10 cellular contexts compared by ENCODE assay signal in genomic region chr1:16026302-16026701, GRCh38. TPM values are rescaled to one million over a fixed set of nuclear protein-coding genes. Genes with fewer than 3 reads are reported as not detected.
DNase-seq lines count a peak whose midpoint lies in the region; ATAC-seq, FAIRE-seq and TF ChIP-seq lines count a peak whose summit lies in the region.
"Not testable (repeated sequence)": the region's sequence is repeated elsewhere in the genome, so short reads cannot be mapped to it uniquely, and the experiment has no call there.
"Had no signal": no experiment of that assay in that cellular context is flagged by ENCODE, and none has a peak within 500 bp of the region (broad histone marks: within the 10 kb centered on the region; RNA-seq: fewer than 3 reads in every experiment).

No MANE protein-coding gene starts in this region.

- intact Hi-C loops in CD4-positive, alpha-beta T cell (cut with DNase I, micrococcal nuclease); HCT116 (cut with micrococcal nuclease); HepG2 (cut with micrococcal nuclease; ENCODE audit: unreplicated experiment): not testable (repeated sequence)

- peaks cover 19% of the 10 kb centered on the region for H3K27me3 ChIP-seq in CD4-positive, alpha-beta T cell (ENCODE audit: control insufficient read depth, insufficient read depth, low read length)
- H3K27me3 ChIP-seq in HCT116 (ENCODE audit: insufficient read depth, low read length); endodermal cell (ENCODE audit: control insufficient read depth, insufficient read depth, low read length, poor library complexity, severe bottlenecking); iPS DF 6.9 (ENCODE audit: control insufficient read depth, insufficient read depth, low read length): not testable (repeated sequence)
- H3K27me3 ChIP-seq in HepG2 (ENCODE audit: control insufficient read depth in 1 of 2, insufficient read depth in 2 of 2, low read length in 2 of 2) = peaks cover 8 to 46% of the 10 kb centered on the region in 2 experiments

- not testable (repeated sequence) for TF ChIP-seq RAD21 in HCT116 (IDR thresholded peaks at IDR 0.05; ENCODE audit: low read depth); HepG2 (CRISPR knock-in tag; IDR thresholded peaks at IDR 0.05)

- H4K20me1 ChIP-seq in HCT116 (ENCODE audit: insufficient read depth); HepG2 (ENCODE audit: insufficient read depth, low read length): not testable (repeated sequence)

- TF ChIP-seq POLR2A in HCT116 (IDR thresholded peaks at IDR 0.05; ENCODE audit: borderline replicate concordance, extremely low read depth, insufficient read depth, insufficient read length); HepG2 (IDR thresholded peaks at IDR 0.05; ENCODE audit: insufficient read depth in 1 of 2, low read depth in 2 of 2, low read length in 2 of 2): not testable (repeated sequence)

- not testable (repeated sequence) for H3K36me3 Mint-ChIP-seq in CD4-positive, alpha-beta T cell (ENCODE audit: low read depth); WTC11; endodermal cell (ENCODE audit: low read depth); progenitor cell of endocrine pancreas (ENCODE audit: insufficient read depth)

- H3K9me3 Mint-ChIP-seq in CD4-positive, alpha-beta T cell; WTC11; endodermal cell; progenitor cell of endocrine pancreas (ENCODE audit: low read depth): not testable (repeated sequence)

- H3K27me3 Mint-ChIP-seq in CD4-positive, alpha-beta T cell = peaks cover 35% of the 10 kb centered on the region
- peaks cover 47% of the 10 kb centered on the region for H3K27me3 Mint-ChIP-seq in WTC11 (ENCODE audit: low read depth)
- peaks cover 43% of the 10 kb centered on the region for H3K27me3 Mint-ChIP-seq in endodermal cell (ENCODE audit: insufficient read depth)
- H3K27me3 Mint-ChIP-seq in progenitor cell of endocrine pancreas = peaks cover 34% of the 10 kb centered on the region

- POLR2A ChIA-PET in CD4-positive, alpha-beta T cell (lab: Charles Lee); HCT116 (lab: Charles Lee); HepG2 (lab: Yijun Ruan, JAX): not testable (repeated sequence)
- POLR2A ChIA-PET in WTC11 (lab: Charles Lee) = interaction anchor here (0.6 to 1.2 kb wide), 4 partner anchors 9 to 136 kb away, joined by 3 to 6 read pairs (median 4); partner anchors contain the start of genes EPHA2 and HSPB7

- H3K27ac Mint-ChIP-seq in CD4-positive, alpha-beta T cell; WTC11; endodermal cell; progenitor cell of endocrine pancreas: not testable (repeated sequence)

- TF ChIP-seq CTCF in CD4-positive, alpha-beta T cell (IDR thresholded peaks at IDR 0.05); HCT116 (IDR thresholded peaks at IDR 0.05 in 2 of 3, conservative IDR thresholded peaks at IDR 0.05 in 1 of 3; ENCODE audit: borderline replicate concordance in 1 of 3, insufficient read depth in 1 of 3, low read depth in 2 of 3, low read length in 2 of 3); WTC11 (IDR thresholded peaks at IDR 0.05); endodermal cell (conservative IDR thresholded peaks at IDR 0.05); progenitor cell of endocrine pancreas (IDR thresholded peaks at IDR 0.05; ENCODE audit: unreplicated experiment): not testable (repeated sequence)
- peak; percentile 21; the same call in 1 of the 2 replicates for TF ChIP-seq CTCF in HepG2 (CRISPR knock-in tag; IDR thresholded peaks at IDR 0.05)

- not testable (repeated sequence) for H3K9me2 ChIP-seq in HCT116 (ENCODE audit: insufficient read depth)

- DNase-seq in CD4-positive, alpha-beta T cell; HCT116 (ENCODE audit: low read depth, low spot score); iPS DF 6.9 (ENCODE audit: low read depth, low spot score); HepG2 (ENCODE audit: low spot score); progenitor cell of endocrine pancreas (ENCODE audit: low spot score, unreplicated experiment): not testable (repeated sequence)
- DNase-seq in WTC11 (ENCODE audit: low spot score) (peak; percentile 63), endodermal cell (peak; percentile 81)

- not testable (repeated sequence) for H3K4me3 ChIP-seq in HCT116 (replicated peaks in 1 of 2; ENCODE audit: low read depth in 1 of 2, low read length in 2 of 2); endodermal cell (ENCODE audit: low read length); HepG2 (replicated peaks in 1 of 3; ENCODE audit: insufficient read depth in 1 of 3, low read depth in 2 of 3, low read length in 3 of 3)
- H3K4me3 ChIP-seq in iPS DF 6.9 (ENCODE audit: low read length) = peak overlapping the region; percentile 45; the same call in 1 of the 2 replicates

- not testable (repeated sequence) for BruUV-seq in HCT116 (replicated peaks; lab: Mats Ljungman, UMichigan); HepG2 (replicated peaks; lab: Mats Ljungman, UMichigan)

- not testable (repeated sequence) for H3K9ac ChIP-seq in HCT116 (ENCODE audit: low read length); endodermal cell (ENCODE audit: extremely low read depth, low read length, poor library complexity, severe bottlenecking); HepG2 (ENCODE audit: insufficient read depth, low read depth, low read length)

- H3K4me1 ChIP-seq in HCT116 (ENCODE audit: control insufficient read depth in 1 of 2, insufficient read depth in 2 of 2, low read length in 2 of 2); endodermal cell (ENCODE audit: control insufficient read depth, insufficient read depth, low read length): not testable (repeated sequence)
- peaks cover 10% of the 10 kb centered on the region for H3K4me1 ChIP-seq in iPS DF 6.9 (ENCODE audit: control insufficient read depth, insufficient read depth, low read length)
- peaks cover 26% of the 10 kb centered on the region for H3K4me1 ChIP-seq in HepG2 (ENCODE audit: insufficient read depth, low read length)

- FAIRE-seq in HepG2 (lab: Jason Lieb, UNC) = not testable (repeated sequence)

- H3K27ac ChIP-seq in CD4-positive, alpha-beta T cell (ENCODE audit: low read depth, low read length); HCT116 (ENCODE audit: low read depth, low read length); endodermal cell (ENCODE audit: low read depth, low read length); iPS DF 6.9 (ENCODE audit: low read length); HepG2 (ENCODE audit: extremely low read length, insufficient read depth, low read length): not testable (repeated sequence)

- 35% methylated on average over 5 of the region's 10 CpGs; no CpG with 5 or more reads in 1 of the 2 experiments for WGBS in endodermal cell (ENCODE audit: insufficient coverage in 1 of 2, insufficient read length in 1 of 2), 2 experiments
- WGBS in iPS DF 6.9 (ENCODE audit: insufficient coverage, insufficient read length) = no CpG with 5 or more reads among the region's 10 CpGs
- 42% methylated on average over 2 of the region's 10 CpGs for WGBS in HepG2 (ENCODE audit: low lambda C conversion rate)

- in situ Hi-C loops in HepG2 (cut with HindIII; ENCODE audit: extremely low pct_ligation_motif_present, low pct_unique_long_range_greater_than_20kb) = not testable (repeated sequence)

- H3K4me2 ChIP-seq in HCT116 (ENCODE audit: low read length) = 0 out of 2 replicates have a peak overlapping the region, but pooled peaks have one; percentile 59
- not testable (repeated sequence) for H3K4me2 ChIP-seq in HepG2 (ENCODE audit: low read depth, low read length)

- H3K4me3 Mint-ChIP-seq in CD4-positive, alpha-beta T cell = not testable (repeated sequence)
- H3K4me3 Mint-ChIP-seq in WTC11 (peak overlapping the region; percentile 66), endodermal cell (peak overlapping the region; percentile 41), progenitor cell of endocrine pancreas (ENCODE audit: low read depth) (peak overlapping the region; percentile 47)

- RAD21 ChIA-PET in HCT116 (lab: Charles Lee; ENCODE audit: low non-redundant PET in 1 of 2, low total read pairs in 2 of 2, uncharacterized antibody in 2 of 2, unreplicated experiment in 2 of 2) = not testable (repeated sequence)

- H2AFZ ChIP-seq in HCT116 (ENCODE audit: low read depth, low read length, poor library complexity, severe bottlenecking); HepG2 (ENCODE audit: low read length): not testable (repeated sequence)

- ATAC-seq in CD4-positive, alpha-beta T cell (ENCODE audit: poor library complexity) = peak; percentile 18
- ATAC-seq in HCT116, HepG2: not testable (repeated sequence)
- peak; percentile 76 for ATAC-seq in WTC11

- TF ChIP-seq EP300 in HepG2 (IDR thresholded peaks at IDR 0.05; ENCODE audit: low read depth in 2 of 2, low read length in 2 of 2); HepG2 (CRISPR knock-in tag; IDR thresholded peaks at IDR 0.05; ENCODE audit: borderline replicate concordance): not testable (repeated sequence)

- CTCF ChIA-PET in CD4-positive, alpha-beta T cell (lab: Charles Lee); HCT116 (lab: Charles Lee); HepG2 (lab: Yijun Ruan, JAX; ENCODE audit: low intra/inter-chr PET ratio, low total read pairs): not testable (repeated sequence)
- CTCF ChIA-PET in WTC11 (lab: Charles Lee) = interaction anchor here (0.8 to 2.5 kb wide), 16 partner anchors 9 to 234 kb away, joined by 3 to 18 read pairs (median 6); partner anchors contain the start of genes HSPB7 and ZBTB17

- H3K36me3 ChIP-seq in HCT116 (ENCODE audit: control insufficient read depth in 1 of 2, insufficient read depth in 2 of 2, low read length in 2 of 2); endodermal cell (ENCODE audit: control insufficient read depth, insufficient read depth, low read length); iPS DF 6.9 (ENCODE audit: control insufficient read depth, insufficient read depth, low read length); HepG2 (replicated peaks in 1 of 2; ENCODE audit: control insufficient read depth in 1 of 2, insufficient read depth in 2 of 2, low read length in 2 of 2): not testable (repeated sequence)

- H3K79me2 ChIP-seq in HCT116 (ENCODE audit: insufficient read depth, low read length); HepG2 (ENCODE audit: insufficient read depth, low read length): not testable (repeated sequence)

- H3K4me1 Mint-ChIP-seq in CD4-positive, alpha-beta T cell (ENCODE audit: low read depth); endodermal cell; progenitor cell of endocrine pancreas (ENCODE audit: low read depth): not testable (repeated sequence)
- peaks cover 20% of the 10 kb centered on the region for H3K4me1 Mint-ChIP-seq in WTC11

- H3K9me3 ChIP-seq in CD4-positive, alpha-beta T cell (ENCODE audit: control insufficient read depth, low read length); HCT116 (ENCODE audit: control insufficient read depth in 1 of 2, insufficient read depth in 1 of 2, low read depth in 1 of 2, low read length in 2 of 2); endodermal cell (ENCODE audit: control insufficient read depth, low read length); iPS DF 6.9 (ENCODE audit: control insufficient read depth, insufficient read depth, low read length); HepG2 (ENCODE audit: low read length): not testable (repeated sequence)

RNA-seq across cellular contexts. Expression of gene CLCNKA, which starts 4.5 kb away (rescaled TPM):
- not detected for total RNA-seq in CD4-positive, alpha-beta T cell
- total RNA-seq in HCT116 (2021; ENCODE audit: unreplicated experiment) (0.10 TPM), WTC11 (2021) (1.5 to 2.7 TPM (median 2.7 TPM) in 3 replicates), endodermal cell (1 to 10 TPM; 3.2 to 3.5 TPM), HepG2 (2016; rRNA removed; fragmentation: Illumina TruSeq; extraction: Trizol) (not detected in 2 replicates), progenitor cell of endocrine pancreas (2.2 and 2.4 TPM in 2 replicates)
- 0.34 and 0.37 TPM in 2 replicates for polyA plus RNA-seq in HCT116 (2012)
- 0.18 TPM for polyA plus RNA-seq in endodermal cell (2013, experiment 1 of 2)
- polyA plus RNA-seq in endodermal cell (2013, experiment 2 of 2) = 0.37 TPM
- total RNA-seq in HepG2 (2016; cell fraction: cytosol; rRNA removed; fragmentation: Illumina TruSeq; extraction: Trizol; ENCODE audit: low read depth) = not detected in 2 replicates
- not detected in 2 replicates for total RNA-seq in HepG2 (2016; cell fraction: insoluble cytoplasmic fraction; rRNA removed; fragmentation: Illumina TruSeq; extraction: Trizol)
- not detected in 2 replicates for total RNA-seq in HepG2 (2016; cell fraction: membrane; rRNA removed; fragmentation: Illumina TruSeq; extraction: Trizol)
- total RNA-seq in HepG2 (2016; cell fraction: nucleus; rRNA removed; fragmentation: Illumina TruSeq; extraction: Trizol) = not detected in 2 replicates
- 0.03 and 0.07 TPM in 2 replicates for polyA plus RNA-seq in HepG2 (2011; rRNA removed)
- not detected in 2 replicates for polyA plus RNA-seq in HepG2 (2011; cell fraction: cytosol; rRNA removed)
- polyA plus RNA-seq in HepG2 (2011; cell fraction: nucleus; rRNA removed) = 0.47 and 1.8 TPM in 2 replicates
- 0.25 TPM in 1 of 2 replicates, not detected in the other for polyA plus RNA-seq in HepG2 (2012)
- not detected in 2 replicates for polyA plus RNA-seq in HepG2 (2016; cell fraction: cytosol; fragmentation: Illumina TruSeq; extraction: Trizol; ENCODE audit: low read depth)
- not detected in 2 replicates for polyA plus RNA-seq in HepG2 (2016; cell fraction: insoluble cytoplasmic fraction; fragmentation: Illumina TruSeq; extraction: Trizol; ENCODE audit: low read depth)
- polyA plus RNA-seq in HepG2 (2016; cell fraction: membrane; fragmentation: Illumina TruSeq; extraction: Trizol; ENCODE audit: low read depth) = not detected in 2 replicates
- polyA plus RNA-seq in HepG2 (2016; cell fraction: nucleus; fragmentation: Illumina TruSeq; extraction: Trizol; ENCODE audit: insufficient read depth, low read depth) = not detected in 2 replicates
- 0.88 TPM in 1 of 2 replicates, not detected in the other for polyA minus RNA-seq in HepG2 (2011; rRNA and poly(A)+ RNA removed; ENCODE audit: low replicate concordance)
- polyA minus RNA-seq in HepG2 (2011; cell fraction: cytosol; rRNA and poly(A)+ RNA removed) = not detected in 2 replicates
- polyA minus RNA-seq in HepG2 (2011; cell fraction: nucleus; rRNA and poly(A)+ RNA removed) = 0.75 and 2.3 TPM in 2 replicates
- total RNA-seq: A172 had no signal
- polyA plus RNA-seq: CD14-positive monocyte had no signal

RNA-seq across cellular contexts. Expression of gene HSPB7, which starts 8.5 kb away (rescaled TPM):
- not detected for total RNA-seq in CD4-positive, alpha-beta T cell
- total RNA-seq in HCT116 (2021; ENCODE audit: unreplicated experiment) (0.27 TPM), WTC11 (2021) (0.11 to 0.23 TPM (median 0.21 TPM) in 3 replicates), endodermal cell (under 1 TPM in 1 of 2 donors, not detected in 1; 0.15 TPM), HepG2 (2016; rRNA removed; fragmentation: Illumina TruSeq; extraction: Trizol) (not detected in 2 replicates), progenitor cell of endocrine pancreas (not detected in 2 replicates)
- 0.04 and 0.09 TPM in 2 replicates for polyA plus RNA-seq in HCT116 (2012)
- polyA plus RNA-seq in endodermal cell (2013, experiment 1 of 2) = 0.18 TPM
- polyA plus RNA-seq in endodermal cell (2013, experiment 2 of 2) = not detected
- total RNA-seq in HepG2 (2016; cell fraction: cytosol; rRNA removed; fragmentation: Illumina TruSeq; extraction: Trizol; ENCODE audit: low read depth) = not detected in 2 replicates
- total RNA-seq in HepG2 (2016; cell fraction: insoluble cytoplasmic fraction; rRNA removed; fragmentation: Illumina TruSeq; extraction: Trizol) = not detected in 2 replicates
- not detected in 2 replicates for total RNA-seq in HepG2 (2016; cell fraction: membrane; rRNA removed; fragmentation: Illumina TruSeq; extraction: Trizol)
- not detected in 2 replicates for total RNA-seq in HepG2 (2016; cell fraction: nucleus; rRNA removed; fragmentation: Illumina TruSeq; extraction: Trizol)
- polyA plus RNA-seq in HepG2 (2011; rRNA removed) = 0.10 and 0.20 TPM in 2 replicates
- polyA plus RNA-seq in HepG2 (2011; cell fraction: cytosol; rRNA removed) = 0.05 and 0.16 TPM in 2 replicates
- 0.31 and 0.32 TPM in 2 replicates for polyA plus RNA-seq in HepG2 (2011; cell fraction: nucleus; rRNA removed)
- polyA plus RNA-seq in HepG2 (2012) = 0.20 TPM in 2 replicates
- not detected in 2 replicates for polyA plus RNA-seq in HepG2 (2016; cell fraction: cytosol; fragmentation: Illumina TruSeq; extraction: Trizol; ENCODE audit: low read depth)
- not detected in 2 replicates for polyA plus RNA-seq in HepG2 (2016; cell fraction: insoluble cytoplasmic fraction; fragmentation: Illumina TruSeq; extraction: Trizol; ENCODE audit: low read depth)
- not detected in 2 replicates for polyA plus RNA-seq in HepG2 (2016; cell fraction: membrane; fragmentation: Illumina TruSeq; extraction: Trizol; ENCODE audit: low read depth)
- not detected in 2 replicates for polyA plus RNA-seq in HepG2 (2016; cell fraction: nucleus; fragmentation: Illumina TruSeq; extraction: Trizol; ENCODE audit: insufficient read depth, low read depth)
- polyA minus RNA-seq in HepG2 (2011; rRNA and poly(A)+ RNA removed; ENCODE audit: low replicate concordance) = 0.47 TPM in 1 of 2 replicates, not detected in the other
- not detected in 2 replicates for polyA minus RNA-seq in HepG2 (2011; cell fraction: cytosol; rRNA and poly(A)+ RNA removed)
- 0.50 TPM in 1 of 2 replicates, not detected in the other for polyA minus RNA-seq in HepG2 (2011; cell fraction: nucleus; rRNA and poly(A)+ RNA removed)
- total RNA-seq: A172, PC-9 had no signal
- polyA plus RNA-seq: CD14-positive monocyte had no signal

RNA-seq across cellular contexts. Expression of gene CLCNKB, which starts 17.3 kb away (rescaled TPM):
- not detected for total RNA-seq in CD4-positive, alpha-beta T cell
- 0.81 TPM for total RNA-seq in HCT116 (2021; ENCODE audit: unreplicated experiment)
- 1.1 and 1.2 TPM in 2 replicates for polyA plus RNA-seq in HCT116 (2012)
- 1.8 to 3.1 TPM (median 2.5 TPM) in 3 replicates for total RNA-seq in WTC11 (2021)
- 1 to 10 TPM; 3.6 to 3.7 TPM for total RNA-seq in endodermal cell
- polyA plus RNA-seq in endodermal cell (2013, experiment 1 of 2) = 3.4 TPM
- polyA plus RNA-seq in endodermal cell (2013, experiment 2 of 2) = 2.0 TPM
- total RNA-seq in HepG2 (2016; rRNA removed; fragmentation: Illumina TruSeq; extraction: Trizol) = not detected in 2 replicates
- not detected in 2 replicates for total RNA-seq in HepG2 (2016; cell fraction: cytosol; rRNA removed; fragmentation: Illumina TruSeq; extraction: Trizol; ENCODE audit: low read depth)
- total RNA-seq in HepG2 (2016; cell fraction: insoluble cytoplasmic fraction; rRNA removed; fragmentation: Illumina TruSeq; extraction: Trizol) = not detected in 2 replicates
- not detected in 2 replicates for total RNA-seq in HepG2 (2016; cell fraction: membrane; rRNA removed; fragmentation: Illumina TruSeq; extraction: Trizol)
- not detected in 2 replicates for total RNA-seq in HepG2 (2016; cell fraction: nucleus; rRNA removed; fragmentation: Illumina TruSeq; extraction: Trizol)
- 0.04 TPM in 1 of 2 replicates, not detected in the other for polyA plus RNA-seq in HepG2 (2011; rRNA removed)
- polyA plus RNA-seq in HepG2 (2011; cell fraction: cytosol; rRNA removed) = not detected in 2 replicates
- 0.09 and 0.13 TPM in 2 replicates for polyA plus RNA-seq in HepG2 (2011; cell fraction: nucleus; rRNA removed)
- polyA plus RNA-seq in HepG2 (2012) = 0.08 TPM in 1 of 2 replicates, not detected in the other
- polyA plus RNA-seq in HepG2 (2016; cell fraction: cytosol; fragmentation: Illumina TruSeq; extraction: Trizol; ENCODE audit: low read depth) = not detected in 2 replicates
- not detected in 2 replicates for polyA plus RNA-seq in HepG2 (2016; cell fraction: insoluble cytoplasmic fraction; fragmentation: Illumina TruSeq; extraction: Trizol; ENCODE audit: low read depth)
- not detected in 2 replicates for polyA plus RNA-seq in HepG2 (2016; cell fraction: membrane; fragmentation: Illumina TruSeq; extraction: Trizol; ENCODE audit: low read depth)
- not detected in 2 replicates for polyA plus RNA-seq in HepG2 (2016; cell fraction: nucleus; fragmentation: Illumina TruSeq; extraction: Trizol; ENCODE audit: insufficient read depth, low read depth)
- not detected in 2 replicates for polyA minus RNA-seq in HepG2 (2011; rRNA and poly(A)+ RNA removed; ENCODE audit: low replicate concordance)
- polyA minus RNA-seq in HepG2 (2011; cell fraction: cytosol; rRNA and poly(A)+ RNA removed) = not detected in 2 replicates
- not detected in 2 replicates for polyA minus RNA-seq in HepG2 (2011; cell fraction: nucleus; rRNA and poly(A)+ RNA removed)
- 1.5 and 2.3 TPM in 2 replicates for total RNA-seq in progenitor cell of endocrine pancreas
- total RNA-seq: A172 had no signal
- polyA plus RNA-seq: CD14-positive monocyte had no signal

RNA-seq across cellular contexts. Expression of gene SRARP, which starts 22.3 kb away (rescaled TPM):
- not detected for total RNA-seq in CD4-positive, alpha-beta T cell
- total RNA-seq in HCT116 (2021; ENCODE audit: unreplicated experiment) = not detected
- not detected in 2 replicates for polyA plus RNA-seq in HCT116 (2012)
- 0.11 TPM in 1 of 3 replicates, not detected in the others for total RNA-seq in WTC11 (2021)
- 1 to 10 TPM in 1 of 2 donors, under 1 TPM in 1; 0.97 to 1.3 TPM for total RNA-seq in endodermal cell
- polyA plus RNA-seq in endodermal cell (2013, experiment 1 of 2) = 0.18 TPM
- polyA plus RNA-seq in endodermal cell (2013, experiment 2 of 2) = 0.12 TPM
- total RNA-seq in HepG2 (2016; rRNA removed; fragmentation: Illumina TruSeq; extraction: Trizol) = 3.5 and 4.0 TPM in 2 replicates
- 1.8 and 2.0 TPM in 2 replicates for total RNA-seq in HepG2 (2016; cell fraction: cytosol; rRNA removed; fragmentation: Illumina TruSeq; extraction: Trizol; ENCODE audit: low read depth)
- total RNA-seq in HepG2 (2016; cell fraction: insoluble cytoplasmic fraction; rRNA removed; fragmentation: Illumina TruSeq; extraction: Trizol) = 3.9 and 4.6 TPM in 2 replicates
- 2.3 and 2.5 TPM in 2 replicates for total RNA-seq in HepG2 (2016; cell fraction: membrane; rRNA removed; fragmentation: Illumina TruSeq; extraction: Trizol)
- 2.1 and 2.3 TPM in 2 replicates for total RNA-seq in HepG2 (2016; cell fraction: nucleus; rRNA removed; fragmentation: Illumina TruSeq; extraction: Trizol)
- 10.5 and 12.8 TPM in 2 replicates for polyA plus RNA-seq in HepG2 (2011; rRNA removed)
- polyA plus RNA-seq in HepG2 (2011; cell fraction: cytosol; rRNA removed) = 6.1 and 9.4 TPM in 2 replicates
- polyA plus RNA-seq in HepG2 (2011; cell fraction: nucleus; rRNA removed) = 6.1 and 6.7 TPM in 2 replicates
- polyA plus RNA-seq in HepG2 (2012) = 5.5 and 6.6 TPM in 2 replicates
- polyA plus RNA-seq in HepG2 (2016; cell fraction: cytosol; fragmentation: Illumina TruSeq; extraction: Trizol; ENCODE audit: low read depth) = 1.3 and 1.6 TPM in 2 replicates
- polyA plus RNA-seq in HepG2 (2016; cell fraction: insoluble cytoplasmic fraction; fragmentation: Illumina TruSeq; extraction: Trizol; ENCODE audit: low read depth) = 4.9 and 5.4 TPM in 2 replicates
- 1.8 TPM in 2 replicates for polyA plus RNA-seq in HepG2 (2016; cell fraction: membrane; fragmentation: Illumina TruSeq; extraction: Trizol; ENCODE audit: low read depth)
- polyA plus RNA-seq in HepG2 (2016; cell fraction: nucleus; fragmentation: Illumina TruSeq; extraction: Trizol; ENCODE audit: insufficient read depth, low read depth) = 2.9 and 3.2 TPM in 2 replicates
- polyA minus RNA-seq in HepG2 (2011; rRNA and poly(A)+ RNA removed; ENCODE audit: low replicate concordance) = 14.4 TPM in 1 of 2 replicates, not detected in the other
- polyA minus RNA-seq in HepG2 (2011; cell fraction: cytosol; rRNA and poly(A)+ RNA removed) = 4.5 and 6.6 TPM in 2 replicates
- 11.3 and 12.3 TPM in 2 replicates for polyA minus RNA-seq in HepG2 (2011; cell fraction: nucleus; rRNA and poly(A)+ RNA removed)
- not detected in 2 replicates for total RNA-seq in progenitor cell of endocrine pancreas
- total RNA-seq: A172, PC-9 had no signal
- polyA plus RNA-seq: CD14-positive monocyte had no signal

RNA-seq across cellular contexts. Expression of gene FAM131C, which starts 47.1 kb away (rescaled TPM):
- total RNA-seq in CD4-positive, alpha-beta T cell = not detected
- total RNA-seq in HCT116 (2021; ENCODE audit: unreplicated experiment) (11.6 TPM), WTC11 (2021) (1.4 to 2.0 TPM (median 1.8 TPM) in 3 replicates), endodermal cell (1 to 10 TPM in 1 of 2 donors, under 1 TPM in 1; 0.66 to 2.5 TPM), HepG2 (2016; rRNA removed; fragmentation: Illumina TruSeq; extraction: Trizol) (not detected in 2 replicates), progenitor cell of endocrine pancreas (1.2 and 1.6 TPM in 2 replicates)
- polyA plus RNA-seq in HCT116 (2012) = 16.5 and 17.4 TPM in 2 replicates
- polyA plus RNA-seq in endodermal cell (2013, experiment 1 of 2) = 3.7 TPM
- polyA plus RNA-seq in endodermal cell (2013, experiment 2 of 2) = 2.4 TPM
- not detected in 2 replicates for total RNA-seq in HepG2 (2016; cell fraction: cytosol; rRNA removed; fragmentation: Illumina TruSeq; extraction: Trizol; ENCODE audit: low read depth)
- total RNA-seq in HepG2 (2016; cell fraction: insoluble cytoplasmic fraction; rRNA removed; fragmentation: Illumina TruSeq; extraction: Trizol) = not detected in 2 replicates
- total RNA-seq in HepG2 (2016; cell fraction: membrane; rRNA removed; fragmentation: Illumina TruSeq; extraction: Trizol) = not detected in 2 replicates
- total RNA-seq in HepG2 (2016; cell fraction: nucleus; rRNA removed; fragmentation: Illumina TruSeq; extraction: Trizol) = not detected in 2 replicates
- polyA plus RNA-seq in HepG2 (2011; rRNA removed) = 0.07 and 0.10 TPM in 2 replicates
- polyA plus RNA-seq in HepG2 (2011; cell fraction: cytosol; rRNA removed) = 0.06 and 0.11 TPM in 2 replicates
- 0.10 and 0.17 TPM in 2 replicates for polyA plus RNA-seq in HepG2 (2011; cell fraction: nucleus; rRNA removed)
- polyA plus RNA-seq in HepG2 (2012) = 0.13 and 0.69 TPM in 2 replicates
- polyA plus RNA-seq in HepG2 (2016; cell fraction: cytosol; fragmentation: Illumina TruSeq; extraction: Trizol; ENCODE audit: low read depth) = not detected in 2 replicates
- polyA plus RNA-seq in HepG2 (2016; cell fraction: insoluble cytoplasmic fraction; fragmentation: Illumina TruSeq; extraction: Trizol; ENCODE audit: low read depth) = not detected in 2 replicates
- 0.09 TPM in 1 of 2 replicates, not detected in the other for polyA plus RNA-seq in HepG2 (2016; cell fraction: membrane; fragmentation: Illumina TruSeq; extraction: Trizol; ENCODE audit: low read depth)
- not detected in 2 replicates for polyA plus RNA-seq in HepG2 (2016; cell fraction: nucleus; fragmentation: Illumina TruSeq; extraction: Trizol; ENCODE audit: insufficient read depth, low read depth)
- 0.22 and 1.1 TPM in 2 replicates for polyA minus RNA-seq in HepG2 (2011; rRNA and poly(A)+ RNA removed; ENCODE audit: low replicate concordance)
- not detected in 2 replicates for polyA minus RNA-seq in HepG2 (2011; cell fraction: cytosol; rRNA and poly(A)+ RNA removed)
- not detected in 2 replicates for polyA minus RNA-seq in HepG2 (2011; cell fraction: nucleus; rRNA and poly(A)+ RNA removed)
- polyA plus RNA-seq: CD14-positive monocyte had no signal
